Comparison of ENCODE assay signal across 24 cellular contexts in genomic region chr22:44569516-44569915, GRCh38.
"Had no signal": no experiment of that assay in that cellular context is flagged by ENCODE, and none has a peak within 500 bp of the region (broad histone marks: within the 10 kb centered on the region; RNA-seq: fewer than 3 reads in every experiment).

No MANE protein-coding gene starts in this region.

- H3K9me3 ChIP-seq: colonic mucosa, pancreas, right lobe of liver, thoracic aorta, transverse colon, uterus had no signal

- H3K4me1 ChIP-seq: colonic mucosa, neural progenitor cell, pancreas, right lobe of liver, transverse colon, uterus had no signal

- H3K4me3 ChIP-seq: colonic mucosa, heart left ventricle, neural progenitor cell, pancreas, right lobe of liver, skin epidermis, stomach, thoracic aorta, transverse colon, uterus had no signal

- H3K27ac Mint-ChIP-seq: endodermal cell, mesothelial cell of epicardium, natural killer cell, neural progenitor cell, progenitor cell of endocrine pancreas had no signal

- H3K36me3 ChIP-seq: colonic mucosa, heart left ventricle, neural progenitor cell, pancreas, right lobe of liver, stomach, thoracic aorta, transverse colon, uterus had no signal

- H3K4me3 Mint-ChIP-seq: endodermal cell, mesothelial cell of epicardium, natural killer cell, neural progenitor cell had no signal

- ATAC-seq: heart left ventricle, left colon, natural killer cell, pancreas, right lobe of liver had no signal

- H3K9me3 Mint-ChIP-seq: natural killer cell had no signal

- DNase-seq: colonic mucosa; dermis blood vessel endothelial cell; effector CD4-positive, alpha-beta T cell; endodermal cell; foreskin melanocyte; hippocampal formation; natural killer cell; nucleus accumbens; stimulated activated CD4-positive, alpha-beta T cell treated with anti-CD3 and anti-CD28 coated beads, Interleukin-2, amount 100 ng/mL, for 24 hours; stimulated activated CD4-positive, alpha-beta T cell treated with anti-CD3 and anti-CD28 coated beads, Interleukin-4, amount 100 ng/mL, for 4 hours; stimulated activated naive CD4-positive, alpha-beta T cell; stomach; substantia nigra; transverse colon; uterus had no signal

- H3K36me3 Mint-ChIP-seq: natural killer cell, neural progenitor cell had no signal

- H3K27ac ChIP-seq: colonic mucosa, heart left ventricle, neural progenitor cell, pancreas, right lobe of liver, skin epidermis, stomach, thoracic aorta, transverse colon, uterus had no signal

- H3K4me1 Mint-ChIP-seq: endodermal cell, natural killer cell had no signal

- H3K27me3 ChIP-seq: colonic mucosa, neural progenitor cell, pancreas, right lobe of liver, transverse colon, uterus had no signal
